In the genomic region with DNA sequence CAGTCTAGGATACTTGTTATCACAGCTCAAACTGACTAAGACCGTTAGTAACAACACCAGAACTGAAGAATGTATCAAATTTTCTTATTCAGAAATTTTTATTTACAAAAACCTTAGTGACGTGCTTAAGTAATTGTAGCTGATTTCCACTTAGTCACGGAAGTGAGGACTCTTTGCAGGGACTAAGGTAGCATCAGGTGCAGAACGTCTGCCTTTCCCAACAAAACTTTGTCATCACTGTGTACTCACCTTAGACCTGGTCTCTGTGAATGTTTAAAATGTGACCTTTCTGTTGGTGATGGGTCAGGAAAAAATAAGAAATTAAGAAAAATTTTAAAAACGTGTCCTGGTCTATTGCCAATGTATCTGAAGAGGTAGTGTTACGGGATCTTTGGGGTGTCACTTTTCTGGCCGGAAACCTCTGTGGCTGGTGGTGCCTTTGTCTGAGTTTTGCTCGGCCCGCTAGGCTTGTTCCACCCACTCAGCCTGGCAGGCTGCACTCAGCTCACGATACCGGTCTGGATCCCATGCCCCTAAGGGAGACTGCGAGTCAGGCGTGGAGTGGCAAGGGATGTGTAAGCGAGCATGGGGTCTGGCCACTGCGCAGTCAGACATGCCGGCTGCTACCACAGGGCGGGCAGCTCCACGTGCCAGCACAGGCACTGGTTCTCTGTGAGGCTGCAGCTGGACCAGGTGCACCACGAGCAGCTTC, we compare ENCODE assay signal across 13 cellular contexts. TPM values are rescaled to one million over a fixed set of nuclear protein-coding genes. Genes with fewer than 3 reads are reported as not detected.
DNase-seq lines count a peak whose midpoint lies in the region; TF ChIP-seq lines count a peak whose summit lies in the region.
"Had no signal": no experiment of that assay in that cellular context is flagged by ENCODE, and none has a peak within 500 bp of the region (broad histone marks: within the 10 kb centered on the region; RNA-seq: fewer than 3 reads in every experiment).

No MANE protein-coding gene starts in this region.

- H3K4me3 ChIP-seq in BLaER1 treated with 17β-estradiol and CSF1 and Interleukin-3, amounts not matched to agents 10 nM and 100 nM = no peak overlapping the region
- no peak overlapping the region for H3K4me3 ChIP-seq in mammary epithelial cell (replicated peaks in 1 of 3; ENCODE audit: insufficient read depth in 1 of 3, low read depth in 2 of 3, low read length in 3 of 3)
- no peak overlapping the region for H3K4me3 ChIP-seq in skin epidermis
- H3K4me3 ChIP-seq: pancreas, testis had no signal

- CTCF ChIA-PET in activated CD4-positive, alpha-beta memory T cell treated with anti-CD3 and anti-CD28 coated beads, Interleukin-2, amount 10 ng/mL, durations not matched to agents 7 days and 5 days (lab: Charles Lee) = interaction anchor here (0.8 to 10.4 kb wide), 18 partner anchors 8 to 234 kb away, joined by 3 to 102 read pairs (median 6); partner anchors contain the start of gene LRRC8C
- CTCF ChIA-PET in mammary epithelial cell (lab: Charles Lee; ENCODE audit: low non-redundant PET) = no interaction called here
- CTCF ChIA-PET in GM10248 (lab: Yijun Ruan, JAX) = interaction anchor here (0.9 to 8.1 kb wide), 4 partner anchors 12 to 154 kb away, joined by 3 to 52 read pairs (median 16); no protein-coding TSS in a partner anchor

- no peaks in the 10 kb centered on the region for H3K79me2 ChIP-seq in mammary epithelial cell (ENCODE audit: insufficient read depth, low read length)

- POLR2A ChIA-PET in activated CD4-positive, alpha-beta memory T cell treated with anti-CD3 and anti-CD28 coated beads, Interleukin-2, amount 10 ng/mL, durations not matched to agents 7 days and 5 days (lab: Charles Lee) = interaction anchor here (0.5 to 12.0 kb wide), 38 partner anchors 9 to 544 kb away, joined by 3 to 828 read pairs (median 5); partner anchors contain the start of genes GBP1, GBP2, GBP4 and GBP5
- POLR2A ChIA-PET in GM10248 (lab: Yijun Ruan, JAX) = interaction anchor here (0.6 kb wide), 1 partner anchor 19 kb away, joined by 3 read pairs; no protein-coding TSS in a partner anchor

- DNase-seq in activated CD4-positive, alpha-beta memory T cell treated with anti-CD3 and anti-CD28 coated beads, Interleukin-2, amount 10 ng/mL, durations not matched to agents 7 days and 5 days = peak; percentile 83
- DNase-seq in mammary epithelial cell = peak; percentile 23
- no peak for DNase-seq in GM10248 (ENCODE audit: extremely low spot score)
- no peak for DNase-seq in SKM-1 treated with dmso at 0.1 percent for 144 hours (lab: John Stamatoyannopoulos, UW; ENCODE audit: unreplicated experiment)
- DNase-seq in DMS153 (lab: John Stamatoyannopoulos, UW) = no peak
- DNase-seq in RKO (ENCODE audit: low spot score) = no peak
- DNase-seq: ACHN, brain microvascular endothelial cell, NCI-H1436 treated with DMSO at 0.1 percent for 48 hours had no signal

- H3K4me3 Mint-ChIP-seq in activated CD4-positive, alpha-beta memory T cell treated with anti-CD3 and anti-CD28 coated beads, Interleukin-2, amount 10 ng/mL, durations not matched to agents 7 days and 5 days = peak overlapping the region; percentile 86

- in situ Hi-C loops in mammary epithelial cell (cut with MboI; ENCODE audit: low sequenced_read_pairs in 2 of 2) = loop anchor here in 1 of 2 donors (25.0 kb wide), 1 partner anchor 96 kb away; the partner anchor contains the start of gene LRRC8B

- dilution Hi-C loops in mammary epithelial cell (cut with HindIII; ENCODE audit: low sequenced_read_pairs) = no loop called here

- no peak overlapping the region for H3K27ac ChIP-seq in BLaER1 treated with 17β-estradiol and CSF1 and Interleukin-3, amounts not matched to agents 10 nM and 100 nM
- no peak overlapping the region for H3K27ac ChIP-seq in mammary epithelial cell (ENCODE audit: insufficient read depth, low read depth, low read length)
- peak overlapping the region in 19 of 21 experiments; percentile 8 to 93 (median 52) for H3K27ac ChIP-seq in skin epidermis
- H3K27ac ChIP-seq: brain microvascular endothelial cell, pancreas had no signal

- H3K9ac ChIP-seq in BLaER1 treated with 17β-estradiol and CSF1 and Interleukin-3, amounts not matched to agents 10 nM and 100 nM = 0 out of 22 replicates have a peak overlapping the region, but pooled peaks of 1 of the 11 experiments have one; percentile 14
- no peak overlapping the region for H3K9ac ChIP-seq in mammary epithelial cell (ENCODE audit: insufficient read depth, low read length)

- peak overlapping the region; percentile 50 for H2AFZ ChIP-seq in mammary epithelial cell (ENCODE audit: low read depth, low read length)

- no peaks in the 10 kb centered on the region for H3K9me3 Mint-ChIP-seq in activated CD4-positive, alpha-beta memory T cell treated with anti-CD3 and anti-CD28 coated beads, Interleukin-2, amount 10 ng/mL, durations not matched to agents 7 days and 5 days

- H4K20me1 ChIP-seq in BLaER1 treated with 17β-estradiol and CSF1 and Interleukin-3, amounts not matched to agents 10 nM and 100 nM = 0 out of 22 replicates have a peak, but pooled peaks cover 0 to 7% (median 0%) of the 10 kb centered on the region in 11 experiments
- no peaks in the 10 kb centered on the region for H4K20me1 ChIP-seq in mammary epithelial cell (ENCODE audit: insufficient read depth, low read length)

- no peak for TF ChIP-seq CTCF in mammary epithelial cell (conservative IDR thresholded peaks at IDR 0.05 in 1 of 2, IDR thresholded peaks at IDR 0.05 in 1 of 2; ENCODE audit: extremely low read depth in 1 of 2, insufficient read depth in 1 of 2, low read depth in 1 of 2, low read length in 2 of 2)
- no peak for TF ChIP-seq CTCF in GM10248 (IDR thresholded peaks at IDR 0.05; ENCODE audit: control extremely low read depth, extremely low read depth, low read depth, missing control alignments)

- H3K27me3 Mint-ChIP-seq in activated CD4-positive, alpha-beta memory T cell treated with anti-CD3 and anti-CD28 coated beads, Interleukin-2, amount 10 ng/mL, durations not matched to agents 7 days and 5 days = no peaks in the 10 kb centered on the region

- peaks cover 26% of the 10 kb centered on the region for H3K36me3 Mint-ChIP-seq in activated CD4-positive, alpha-beta memory T cell treated with anti-CD3 and anti-CD28 coated beads, Interleukin-2, amount 10 ng/mL, durations not matched to agents 7 days and 5 days (ENCODE audit: low read depth)

- BruUV-seq in mammary epithelial cell (replicated peaks; lab: Mats Ljungman, UMichigan) = no TSS peak

- peaks cover 92% of the 10 kb centered on the region for H3K4me1 Mint-ChIP-seq in activated CD4-positive, alpha-beta memory T cell treated with anti-CD3 and anti-CD28 coated beads, Interleukin-2, amount 10 ng/mL, durations not matched to agents 7 days and 5 days

- H3K27ac Mint-ChIP-seq in activated CD4-positive, alpha-beta memory T cell treated with anti-CD3 and anti-CD28 coated beads, Interleukin-2, amount 10 ng/mL, durations not matched to agents 7 days and 5 days = peak overlapping the region; percentile 99

- peak overlapping the region; percentile 10 to 53 (median 33); a peak in 13 of 22 replicates for H3K4me2 ChIP-seq in BLaER1 treated with 17β-estradiol and CSF1 and Interleukin-3, amounts not matched to agents 10 nM and 100 nM
- H3K4me2 ChIP-seq in mammary epithelial cell (ENCODE audit: insufficient read depth, low read depth, low read length) = peak overlapping the region; percentile 8

- WGBS in mammary epithelial cell (ENCODE audit: low coverage, missing lambda C conversion rate) = 39% methylated on average over 19 of the region's 19 CpGs

- peaks cover 4 to 38% (median 28%) of the 10 kb centered on the region in 11 experiments; a peak in 19 of 22 replicates for H3K36me3 ChIP-seq in BLaER1 treated with 17β-estradiol and CSF1 and Interleukin-3, amounts not matched to agents 10 nM and 100 nM
- no peaks in the 10 kb centered on the region for H3K36me3 ChIP-seq in mammary epithelial cell (ENCODE audit: insufficient read depth, low read length)
- H3K36me3 ChIP-seq: brain microvascular endothelial cell, pancreas had no signal

- H3K9me3 ChIP-seq in BLaER1 treated with 17β-estradiol and CSF1 and Interleukin-3, amounts not matched to agents 10 nM and 100 nM (replicated peaks in 1 of 11) = peaks cover 0 to 15% (median 0%) of the 10 kb centered on the region in 11 experiments; a peak in 4 of 22 replicates
- H3K9me3 ChIP-seq in mammary epithelial cell (replicated peaks; ENCODE audit: insufficient read depth, low read length) = no peaks in the 10 kb centered on the region
- H3K9me3 ChIP-seq: pancreas, testis had no signal

- no peaks in the 10 kb centered on the region for H3K27me3 ChIP-seq in BLaER1 treated with 17β-estradiol and CSF1 and Interleukin-3, amounts not matched to agents 10 nM and 100 nM
- H3K27me3 ChIP-seq in mammary epithelial cell (ENCODE audit: insufficient read depth, low read length) = no peaks in the 10 kb centered on the region
- H3K27me3 ChIP-seq: brain microvascular endothelial cell, pancreas, testis had no signal

- peaks cover 22 to 50% (median 38%) of the 10 kb centered on the region in 10 experiments; a peak in 19 of 20 replicates for H3K4me1 ChIP-seq in BLaER1 treated with 17β-estradiol and CSF1 and Interleukin-3, amounts not matched to agents 10 nM and 100 nM
- peaks cover 47% of the 10 kb centered on the region for H3K4me1 ChIP-seq in mammary epithelial cell (ENCODE audit: insufficient read depth, low read length)
- H3K4me1 ChIP-seq: pancreas had no signal

- intact Hi-C loops in mammary epithelial cell (cut with micrococcal nuclease) = no loop called here

RNA-seq across cellular contexts. Expression of gene LRRC8C, which starts 24.1 kb away (rescaled TPM):
- 10 to 100 TPM; 52.5 to 55.6 TPM for total RNA-seq in activated CD4-positive, alpha-beta memory T cell treated with anti-CD3 and anti-CD28 coated beads, Interleukin-2, amount 10 ng/mL, durations not matched to agents 7 days and 5 days
- 10 to 100 TPM in 1 of 2 donors, 1 to 10 TPM in 1; 6.5 to 17.2 TPM for total RNA-seq in mammary epithelial cell
- 12.7 TPM for polyA plus RNA-seq in mammary epithelial cell
- polyA minus RNA-seq in mammary epithelial cell = 10.6 TPM

Comparison
In these comparisons a context has a peak if more than half of its experiments do, and no peak if none do; other contexts are left out.
1. H3K27ac ChIP-seq: peak in skin epidermis (19 of 21); none in BLaER1 treated with 17β-estradiol and CSF1 and Interleukin-3, amounts not matched to agents 10 nM and 100 nM (0 of 11) and mammary epithelial cell (single experiment).
2. DNase-seq: peak in activated CD4-positive, alpha-beta memory T cell treated with anti-CD3 and anti-CD28 coated beads, Interleukin-2, amount 10 ng/mL, durations not matched to agents 7 days and 5 days (single experiment) and mammary epithelial cell (single experiment); none in GM10248 (single experiment), SKM-1 treated with dmso at 0.1 percent for 144 hours (single experiment), DMS153 (single experiment) and RKO (single experiment).